ENCODE assay signal across 17 cellular contexts in genomic region chr20:24674921-24675605, GRCh38.
A peak's percentile ranks its signal among the peaks of the same experiment; 100 is the strongest.
DNase-seq lines count a peak whose midpoint lies in the region; ATAC-seq and TF ChIP-seq lines count a peak whose summit lies in the region.
"Had no signal": no experiment of that assay in that cellular context is flagged by ENCODE, and none has a peak within 500 bp of the region (broad histone marks: within the 10 kb centered on the region; RNA-seq: fewer than 3 reads in every experiment).

No MANE protein-coding gene starts in this region.

- no peak overlapping the region for H3K4me3 Mint-ChIP-seq in activated CD8-positive, alpha-beta memory T cell treated with anti-CD3 and anti-CD28 coated beads, Interleukin-2, amount 10 ng/mL, durations not matched to agents 7 days and 5 days
- H3K4me3 Mint-ChIP-seq: CD14-positive monocyte; CD8-positive, alpha-beta T cell; HFFc6 had no signal

- intact Hi-C loops in posterior vena cava (cut with DNase I) (no loop called here), upper lobe of right lung (cut with DNase I) (no loop called here), left colon (cut with DNase I, micrococcal nuclease) (no loop called here)

- CTCF ChIA-PET in activated CD8-positive, alpha-beta memory T cell treated with anti-CD3 and anti-CD28 coated beads, Interleukin-2, amount 10 ng/mL, durations not matched to agents 7 days and 5 days (lab: Charles Lee): no interaction called here

- H3K4me1 Mint-ChIP-seq in activated CD8-positive, alpha-beta memory T cell treated with anti-CD3 and anti-CD28 coated beads, Interleukin-2, amount 10 ng/mL, durations not matched to agents 7 days and 5 days: no peaks in the 10 kb centered on the region

- H3K27ac Mint-ChIP-seq in activated CD8-positive, alpha-beta memory T cell treated with anti-CD3 and anti-CD28 coated beads, Interleukin-2, amount 10 ng/mL, durations not matched to agents 7 days and 5 days: no peak overlapping the region
- H3K27ac Mint-ChIP-seq: CD8-positive, alpha-beta T cell; HFFc6 had no signal

- H3K27me3 ChIP-seq in upper lobe of right lung: no peaks in the 10 kb centered on the region

- no peaks in the 10 kb centered on the region for H3K4me1 ChIP-seq in upper lobe of right lung
- H3K4me1 ChIP-seq: Caco-2 had no signal

- peak; percentile 10 for DNase-seq in activated effector memory CD4-positive, alpha-beta T cell treated with anti-CD3 and anti-CD28 coated beads, Interleukin-2, amount 50 U/mL, for 16 hours
- DNase-seq in activated effector memory CD4-positive, alpha-beta T cell treated with Interleukin-2 at 50 U/mL for 16 hours: no peak
- peak; percentile 22 for DNase-seq in islet precursor cell
- peak; percentile 50 for DNase-seq in posterior vena cava (ENCODE audit: low spot score)
- peak; percentile 37 for DNase-seq in upper lobe of right lung
- DNase-seq in inferior parietal cortex (ENCODE audit: extremely low spot score): no peak
- no peak for DNase-seq in left colon
- no peak for DNase-seq in activated CD8-positive, alpha-beta memory T cell treated with anti-CD3 and anti-CD28 coated beads, Interleukin-2, amount 10 ng/mL, durations not matched to agents 7 days and 5 days
- DNase-seq: CD8-positive, alpha-beta T cell; DMS53; GF-D8; HCEC 1CT; HFFc6 had no signal

- H3K27ac ChIP-seq in upper lobe of right lung: no peak overlapping the region
- H3K27ac ChIP-seq: 22Rv1 had no signal

- TF ChIP-seq CTCF in upper lobe of right lung (IDR thresholded peaks at IDR 0.05): no peak

- H3K36me3 ChIP-seq in upper lobe of right lung: no peaks in the 10 kb centered on the region

- no peak overlapping the region for H3K4me3 ChIP-seq in upper lobe of right lung

- ATAC-seq in upper lobe of right lung: no peak
- no peak for ATAC-seq in left colon
- no peak for ATAC-seq in activated CD8-positive, alpha-beta memory T cell treated with anti-CD3 and anti-CD28 coated beads, Interleukin-2, amount 10 ng/mL, durations not matched to agents 7 days and 5 days
- ATAC-seq: CD8-positive, alpha-beta T cell; HepG2 had no signal

- H3K9me3 ChIP-seq in upper lobe of right lung: no peaks in the 10 kb centered on the region
- H3K9me3 ChIP-seq: Caco-2 had no signal

- H3K9me3 Mint-ChIP-seq in activated CD8-positive, alpha-beta memory T cell treated with anti-CD3 and anti-CD28 coated beads, Interleukin-2, amount 10 ng/mL, durations not matched to agents 7 days and 5 days (ENCODE audit: low read depth): no peaks in the 10 kb centered on the region
- H3K9me3 Mint-ChIP-seq: CD14-positive monocyte; CD8-positive, alpha-beta T cell; HFFc6 had no signal

- no peaks in the 10 kb centered on the region for H3K27me3 Mint-ChIP-seq in activated CD8-positive, alpha-beta memory T cell treated with anti-CD3 and anti-CD28 coated beads, Interleukin-2, amount 10 ng/mL, durations not matched to agents 7 days and 5 days

- H3K36me3 Mint-ChIP-seq in activated CD8-positive, alpha-beta memory T cell treated with anti-CD3 and anti-CD28 coated beads, Interleukin-2, amount 10 ng/mL, durations not matched to agents 7 days and 5 days: no peaks in the 10 kb centered on the region
- H3K36me3 Mint-ChIP-seq: CD14-positive monocyte; CD8-positive, alpha-beta T cell had no signal

Comparison
In these comparisons a context has a peak if more than half of its experiments do, and no peak if none do; other contexts are left out.
1. DNase-seq: peak in activated effector memory CD4-positive, alpha-beta T cell treated with anti-CD3 and anti-CD28 coated beads, Interleukin-2, amount 50 U/mL, for 16 hours (single experiment), islet precursor cell (single experiment), posterior vena cava (single experiment) and upper lobe of right lung (single experiment); none in activated effector memory CD4-positive, alpha-beta T cell treated with Interleukin-2 at 50 U/mL for 16 hours (single experiment), inferior parietal cortex (single experiment), left colon (0 of 2) and activated CD8-positive, alpha-beta memory T cell treated with anti-CD3 and anti-CD28 coated beads, Interleukin-2, amount 10 ng/mL, durations not matched to agents 7 days and 5 days (single experiment).